Comparison of ENCODE assay signal across 8 cellular contexts in genomic region chr17:7253082-7253481, GRCh38. TPM values are rescaled to one million over a fixed set of nuclear protein-coding genes. Genes with fewer than 3 reads are reported as not detected.
DNase-seq lines count a peak whose midpoint lies in the region; ATAC-seq and TF ChIP-seq lines count a peak whose summit lies in the region.

No MANE protein-coding gene starts in this region.

- peak overlapping the region; percentile 87 for H3K9ac ChIP-seq in Loucy (ENCODE audit: low read depth, low read length, poor library complexity, severe bottlenecking)
- peak overlapping the region in 1 of 2 donors; percentile 95 for H3K9ac ChIP-seq in colonic mucosa (ENCODE audit: low read depth in 2 of 2, low read length in 2 of 2)

- H2AFZ ChIP-seq in Loucy (ENCODE audit: low read length): no peak overlapping the region

- intact Hi-C loops in colonic mucosa (cut with DNase I) (no loop called here), left colon (cut with DNase I, micrococcal nuclease) (no loop called here)

- no peaks in the 10 kb centered on the region for H3K9me2 ChIP-seq in Loucy (replicated peaks; ENCODE audit: low read depth, low read length)

- DNase-seq in BE2C: no peak
- no peak for DNase-seq in colonic mucosa
- DNase-seq in natural killer cell treated with Interleukin-12 subunit alpha and Interleukin-12 subunit beta and Interleukin-15 and Interleukin-18, amount 100 ng/mL, for 72 hours (ENCODE audit: low spot score): no peak
- no peak for DNase-seq in left colon
- no peak for DNase-seq in HCEC 1CT
- no peak for DNase-seq in stimulated activated CD8-positive, alpha-beta memory T cell treated with anti-CD3 and anti-CD28 coated beads, Interleukin-4, amount 100 ng/mL, for 48 hours

- peaks cover 41 to 46% of the 10 kb centered on the region in 2 donors for H3K4me1 Mint-ChIP-seq in natural killer cell treated with Interleukin-12 subunit alpha and Interleukin-12 subunit beta and Interleukin-15 and Interleukin-18, amount 100 ng/mL, for 72 hours (ENCODE audit: low read depth in 2 of 2)

- H4K20me1 ChIP-seq in Loucy (ENCODE audit: insufficient read depth, low read length, poor library complexity, severe bottlenecking): peaks cover 35% of the 10 kb centered on the region

- no peak for TF ChIP-seq CTCF in BE2C (IDR thresholded peaks at IDR 0.05; ENCODE audit: low read depth, low read length)
- no peak for TF ChIP-seq CTCF in Loucy (conservative IDR thresholded peaks at IDR 0.05; ENCODE audit: low read length)
- no peak for TF ChIP-seq CTCF in colonic mucosa (IDR thresholded peaks at IDR 0.05)

- no peaks in the 10 kb centered on the region for H3K9me3 Mint-ChIP-seq in natural killer cell treated with Interleukin-12 subunit alpha and Interleukin-12 subunit beta and Interleukin-15 and Interleukin-18, amount 100 ng/mL, for 72 hours

- H3K36me3 ChIP-seq in BE2C (no peaks in the 10 kb centered on the region), Loucy (ENCODE audit: insufficient read depth, low read length) (peaks cover 18% of the 10 kb centered on the region; the same call in 1 of the 2 replicates), colonic mucosa (peaks cover 4% of the 10 kb centered on the region)

- H3K79me2 ChIP-seq in Loucy (ENCODE audit: insufficient read depth, low read length): peaks cover 58% of the 10 kb centered on the region

- ATAC-seq in natural killer cell treated with Interleukin-12 subunit alpha and Interleukin-12 subunit beta and Interleukin-15 and Interleukin-18, amount 100 ng/mL, for 72 hours: no peak
- ATAC-seq in left colon (no peak), HG03039 (IDR thresholded peaks at IDR 0.05; ENCODE audit: unreplicated experiment) (no peak)

- peak overlapping the region; percentile 80 for H3K4me3 ChIP-seq in BE2C (ENCODE audit: low read depth, low read length)
- H3K4me3 ChIP-seq in Loucy (ENCODE audit: low read length, poor library complexity, severe bottlenecking): peak overlapping the region; percentile 84
- H3K4me3 ChIP-seq in colonic mucosa: peak overlapping the region; percentile 98

- H3K36me3 Mint-ChIP-seq in natural killer cell treated with Interleukin-12 subunit alpha and Interleukin-12 subunit beta and Interleukin-15 and Interleukin-18, amount 100 ng/mL, for 72 hours: peaks cover 19% of the 10 kb centered on the region

- H3K27ac Mint-ChIP-seq in natural killer cell treated with Interleukin-12 subunit alpha and Interleukin-12 subunit beta and Interleukin-15 and Interleukin-18, amount 100 ng/mL, for 72 hours: peak overlapping the region; percentile 86 to 97

- no peaks in the 10 kb centered on the region for H3K27me3 Mint-ChIP-seq in natural killer cell treated with Interleukin-12 subunit alpha and Interleukin-12 subunit beta and Interleukin-15 and Interleukin-18, amount 100 ng/mL, for 72 hours

- H3K4me1 ChIP-seq in BE2C: no peaks in the 10 kb centered on the region; the same call in 1 of the 2 replicates
- peaks cover 37% of the 10 kb centered on the region for H3K4me1 ChIP-seq in Loucy (ENCODE audit: insufficient read depth, low read length, poor library complexity, severe bottlenecking)
- peaks cover 18% of the 10 kb centered on the region for H3K4me1 ChIP-seq in colonic mucosa

- peak overlapping the region; percentile 94 for H3K4me3 Mint-ChIP-seq in natural killer cell treated with Interleukin-12 subunit alpha and Interleukin-12 subunit beta and Interleukin-15 and Interleukin-18, amount 100 ng/mL, for 72 hours

- H3K9me3 ChIP-seq in BE2C (no peaks in the 10 kb centered on the region), Loucy (ENCODE audit: insufficient read depth, low read depth, low read length) (no peaks in the 10 kb centered on the region), colonic mucosa (no peaks in the 10 kb centered on the region)

- H3K27ac ChIP-seq in colonic mucosa: peak overlapping the region; percentile 99

- H3K27me3 ChIP-seq in BE2C: no peaks in the 10 kb centered on the region
- H3K27me3 ChIP-seq in Loucy (ENCODE audit: insufficient read depth, low read length, poor library complexity, severe bottlenecking): no peaks in the 10 kb centered on the region
- H3K27me3 ChIP-seq in colonic mucosa: no peaks in the 10 kb centered on the region

- H3K4me2 ChIP-seq in Loucy (ENCODE audit: low read depth, low read length, poor library complexity, severe bottlenecking): peak overlapping the region; percentile 87

- H3F3A ChIP-seq in Loucy (ENCODE audit: low read depth): no peaks in the 10 kb centered on the region

RNA-seq across cellular contexts. Expression of gene ELP5, which starts 1.1 kb away (rescaled TPM):
- 129 TPM for polyA plus RNA-seq in BE2C (2012; ENCODE audit: insufficient read depth, insufficient read length, low read depth)
- total RNA-seq in colonic mucosa: 10 to 100 TPM; 34.4 to 77.9 TPM
- total RNA-seq in natural killer cell treated with Interleukin-12 subunit alpha and Interleukin-12 subunit beta and Interleukin-15 and Interleukin-18, amount 100 ng/mL, for 72 hours: 10 to 100 TPM; 43.5 to 70.5 TPM
- 10 to 100 TPM; 42.4 to 55.4 TPM for total RNA-seq in left colon

RNA-seq across cellular contexts. Expression of gene CTDNEP1, which starts 1.5 kb away (rescaled TPM):
- 136 TPM for polyA plus RNA-seq in BE2C (2012; ENCODE audit: insufficient read depth, insufficient read length, low read depth)
- total RNA-seq in colonic mucosa (100 to 1,000 TPM; 124 to 145 TPM), left colon (100 to 1,000 TPM; 108 to 117 TPM)
- 100 to 1,000 TPM; 145 to 165 TPM for total RNA-seq in natural killer cell treated with Interleukin-12 subunit alpha and Interleukin-12 subunit beta and Interleukin-15 and Interleukin-18, amount 100 ng/mL, for 72 hours

RNA-seq across cellular contexts. Expression of gene CLDN7, which starts 9.2 kb away (rescaled TPM):
- polyA plus RNA-seq in BE2C (2012; ENCODE audit: insufficient read depth, insufficient read length, low read depth): 1.6 TPM
- total RNA-seq in colonic mucosa (100 to 1,000 TPM; 798 to 919 TPM), left colon (1,000 to 10,000 TPM in 1 of 2 donors, 100 to 1,000 TPM in 1; 997 to 1,004 TPM)
- 1 to 10 TPM in 1 of 2 donors, under 1 TPM in 1; 0.73 to 1.1 TPM for total RNA-seq in natural killer cell treated with Interleukin-12 subunit alpha and Interleukin-12 subunit beta and Interleukin-15 and Interleukin-18, amount 100 ng/mL, for 72 hours

RNA-seq across cellular contexts. Expression of gene GABARAP, which starts 10.8 kb away (rescaled TPM):
- 101 TPM for polyA plus RNA-seq in BE2C (2012; ENCODE audit: insufficient read depth, insufficient read length, low read depth)
- total RNA-seq in colonic mucosa (100 to 1,000 TPM; 378 to 513 TPM), left colon (100 to 1,000 TPM; 431 to 505 TPM)
- total RNA-seq in natural killer cell treated with Interleukin-12 subunit alpha and Interleukin-12 subunit beta and Interleukin-15 and Interleukin-18, amount 100 ng/mL, for 72 hours: 100 to 1,000 TPM; 197 to 277 TPM

RNA-seq across cellular contexts. Expression of gene PHF23, which starts 13.8 kb away (rescaled TPM):
- polyA plus RNA-seq in BE2C (2012; ENCODE audit: insufficient read depth, insufficient read length, low read depth): 47.8 TPM
- total RNA-seq in colonic mucosa (10 to 100 TPM; 29.8 to 38.6 TPM), left colon (10 to 100 TPM; 33.9 to 44.1 TPM)
- 10 to 100 TPM; 40.1 to 55.2 TPM for total RNA-seq in natural killer cell treated with Interleukin-12 subunit alpha and Interleukin-12 subunit beta and Interleukin-15 and Interleukin-18, amount 100 ng/mL, for 72 hours

Comparison
In these comparisons a context has a peak if more than half of its experiments do, and no peak if none do; other contexts are left out.
1. RNA of gene CLDN7, which starts 9.2 kb away (total RNA-seq): 997 to 1,004 TPM in left colon and 798 to 919 TPM in colonic mucosa; 0.73 to 1.1 TPM in natural killer cell treated with Interleukin-12 subunit alpha and Interleukin-12 subunit beta and Interleukin-15 and Interleukin-18, amount 100 ng/mL, for 72 hours; every median in the first group is over 100 times any median in the second.
2. Peak in every context shown above with its lines, with median percentiles within 50 percentile points of each other: H3K4me3 ChIP-seq.